ENCODE assay signal across 9 cellular contexts in the genomic region with DNA sequence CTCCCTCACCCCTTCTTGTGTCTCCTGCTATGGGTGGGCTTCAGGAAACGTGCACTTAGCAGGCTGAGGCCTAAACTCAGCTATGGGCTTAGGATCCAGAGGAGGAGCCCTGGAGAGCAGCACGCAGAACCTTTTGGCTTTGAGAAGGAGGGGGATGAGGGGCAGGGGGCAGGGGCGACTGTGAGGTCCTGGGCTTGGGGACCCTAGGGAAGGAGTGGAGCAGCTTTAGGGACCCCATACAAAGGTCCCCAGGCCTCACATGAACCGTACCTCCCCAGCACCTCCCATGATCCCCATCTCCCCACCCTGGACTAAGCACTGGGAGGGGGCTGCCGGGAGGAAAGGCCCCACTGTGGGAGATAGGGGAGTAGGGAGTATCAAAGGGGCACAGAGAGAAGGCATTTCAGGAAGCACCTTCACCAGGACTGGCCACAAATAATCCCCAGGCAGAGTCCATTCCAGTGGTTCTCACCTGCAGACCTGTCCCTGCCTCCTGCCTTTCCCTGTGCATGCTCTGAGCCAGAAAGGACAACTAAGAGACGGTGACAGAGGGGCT.
DNase-seq lines count a peak whose midpoint lies in the region; ATAC-seq and TF ChIP-seq lines count a peak whose summit lies in the region.
"Had no signal": no experiment of that assay in that cellular context is flagged by ENCODE, and none has a peak within 500 bp of the region (broad histone marks: within the 10 kb centered on the region; RNA-seq: fewer than 3 reads in every experiment).

No MANE protein-coding gene starts in this region.

- POLR2A ChIA-PET in Panc1 (lab: Charles Lee): no interaction called here

- H3K27me3 ChIP-seq in Panc1 (ENCODE audit: control insufficient read depth, insufficient read depth, low read length): no peaks in the 10 kb centered on the region
- no peaks in the 10 kb centered on the region for H3K27me3 ChIP-seq in prostate gland (replicated peaks; ENCODE audit: insufficient read depth)

- H3K36me3 ChIP-seq in Panc1 (ENCODE audit: control insufficient read depth, insufficient read depth, low read length): no peaks in the 10 kb centered on the region
- H3K36me3 ChIP-seq in prostate gland: no peaks in the 10 kb centered on the region

- H3K9me3 Mint-ChIP-seq in endothelial cell (ENCODE audit: unreplicated experiment): no peaks in the 10 kb centered on the region

- H3K27ac Mint-ChIP-seq in endothelial cell (ENCODE audit: unreplicated experiment): no peak overlapping the region

- no peaks in the 10 kb centered on the region for H3K4me1 Mint-ChIP-seq in endothelial cell (ENCODE audit: unreplicated experiment)

- H3K9me3 ChIP-seq in Panc1 (ENCODE audit: control insufficient read depth, insufficient read depth, low read depth, low read length): no peaks in the 10 kb centered on the region
- H3K9me3 ChIP-seq in prostate gland: no peaks in the 10 kb centered on the region

- CTCF ChIA-PET in Panc1 (lab: Charles Lee): no interaction called here

- WGBS in prostate gland: 79% methylated on average over 6 of the region's 6 CpGs

- no peak for DNase-seq in GM12865 (ENCODE audit: low read depth)
- DNase-seq in Panc1 (ENCODE audit: low read depth, low spot score): no peak
- peak; percentile 32 for DNase-seq in ecto neural progenitor cell (ENCODE audit: low spot score)
- no peak for DNase-seq in prostate gland (ENCODE audit: low spot score)
- DNase-seq in HPDE6-E6E7 (ENCODE audit: extremely low spot score): no peak
- no peak for DNase-seq in mesenteric fat pad (ENCODE audit: low spot score)
- DNase-seq in endothelial cell (ENCODE audit: low spot score): no peak
- DNase-seq: NCI-H446 treated with DMSO at 0.1 percent for 48 hours had no signal

- intact Hi-C loops in Panc1 (cut with micrococcal nuclease; ENCODE audit: unreplicated experiment): no loop called here
- intact Hi-C loops in prostate gland (cut with DNase I): no loop called here

- no peak for TF ChIP-seq CTCF in GM12865 (IDR thresholded peaks at IDR 0.05; ENCODE audit: insufficient read depth, low read depth, low read length, missing control alignments)
- TF ChIP-seq CTCF in Panc1 (IDR thresholded peaks at IDR 0.05): no peak
- no peak for TF ChIP-seq CTCF in prostate gland (IDR thresholded peaks at IDR 0.05)
- no peak for TF ChIP-seq CTCF in endothelial cell (IDR thresholded peaks at IDR 0.05; ENCODE audit: unreplicated experiment)

- no TSS peak for BruUV-seq in Panc1 (replicated peaks; lab: Mats Ljungman, UMichigan)

- H3K36me3 Mint-ChIP-seq in endothelial cell (ENCODE audit: low read depth, unreplicated experiment): peaks cover 3% of the 10 kb centered on the region

- H3K4me3 Mint-ChIP-seq in endothelial cell (ENCODE audit: unreplicated experiment): no peak overlapping the region

- TF ChIP-seq POLR2A in prostate gland (IDR thresholded peaks at IDR 0.05): no peak

- H3K4me1 ChIP-seq in Panc1 (ENCODE audit: control insufficient read depth, insufficient read depth, low read length) (no peaks in the 10 kb centered on the region; the same call in none of the 2 replicates), prostate gland (replicated peaks) (peaks cover 6% of the 10 kb centered on the region)

- in situ Hi-C loops in Panc1 (cut with HindIII; ENCODE audit: low pct_unique_long_range_greater_than_20kb, low sequenced_read_pairs): no loop called here

- ATAC-seq in Panc1 (no peak), GM21390 (IDR thresholded peaks at IDR 0.05; ENCODE audit: unreplicated experiment) (no peak)

- peak overlapping the region; percentile 30 for H3K4me3 ChIP-seq in GM12865 (ENCODE audit: low read depth, low read length)
- no peak overlapping the region for H3K4me3 ChIP-seq in Panc1 (ENCODE audit: low read depth in 2 of 2, low read length in 2 of 2)
- no peak overlapping the region for H3K4me3 ChIP-seq in prostate gland

- peaks cover 16% of the 10 kb centered on the region for H3K27me3 Mint-ChIP-seq in endothelial cell (ENCODE audit: unreplicated experiment)

- peak overlapping the region; percentile 34; the same call in 1 of the 2 replicates for H3K27ac ChIP-seq in Panc1 (ENCODE audit: low read length)
- H3K27ac ChIP-seq in prostate gland: peak overlapping the region; percentile 53 to 75
